ENCODE assay signal across 22 cellular contexts in the genomic region with DNA sequence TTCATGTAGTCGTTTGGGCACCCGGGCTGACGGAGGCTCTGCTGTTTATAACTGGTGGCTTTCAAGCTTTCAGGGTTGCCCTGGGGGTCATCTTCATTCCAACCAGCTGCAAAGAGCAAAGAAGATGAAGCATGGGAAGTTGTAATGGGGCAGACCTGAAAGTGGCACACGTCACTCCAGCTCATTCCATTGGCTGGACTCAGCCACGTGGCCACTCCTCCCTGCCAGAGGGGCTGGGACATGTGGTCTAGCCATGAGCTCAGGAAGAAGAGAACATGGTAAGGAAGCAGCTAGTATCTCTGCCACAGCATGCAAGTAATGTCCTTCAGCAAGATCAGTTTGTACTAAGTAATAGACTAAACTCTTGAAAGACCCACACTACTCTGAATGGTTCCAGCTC. TPM values are rescaled to one million over a fixed set of nuclear protein-coding genes. Genes with fewer than 3 reads are reported as not detected.
DNase-seq lines count a peak whose midpoint lies in the region; ATAC-seq, FAIRE-seq and TF ChIP-seq lines count a peak whose summit lies in the region.
"Had no signal": no experiment of that assay in that cellular context is flagged by ENCODE, and none has a peak within 500 bp of the region (broad histone marks: within the 10 kb centered on the region; RNA-seq: fewer than 3 reads in every experiment).

No MANE protein-coding gene starts in this region.

- no peak overlapping the region for H4K5ac ChIP-seq in mesendoderm (ENCODE audit: low read length)

- no peak overlapping the region for H2BK15ac ChIP-seq in mesendoderm (replicated peaks; ENCODE audit: low read depth)

- no peak overlapping the region for H3K9ac ChIP-seq in SU-DHL-6 (ENCODE audit: low read length)
- no peak overlapping the region for H3K9ac ChIP-seq in mesendoderm (ENCODE audit: low read length)
- H3K9ac ChIP-seq: GM23248 had no signal

- H3K27ac Mint-ChIP-seq in natural killer cell, result no peak overlapping the region
- H3K27ac Mint-ChIP-seq in endothelial cell (ENCODE audit: unreplicated experiment), result no peak overlapping the region

- TF ChIP-seq CTCF in SU-DHL-6 (IDR thresholded peaks at IDR 0.05; ENCODE audit: insufficient read depth, low read length, poor library complexity, severe bottlenecking), result no peak
- TF ChIP-seq CTCF in natural killer cell (IDR thresholded peaks at IDR 0.05), result no peak
- TF ChIP-seq CTCF in endothelial cell (IDR thresholded peaks at IDR 0.05; ENCODE audit: unreplicated experiment), result no peak

- H3K79me2 ChIP-seq in SU-DHL-6 (ENCODE audit: insufficient read depth, low read length), result no peaks in the 10 kb centered on the region
- no peaks in the 10 kb centered on the region for H3K79me2 ChIP-seq in mesendoderm (ENCODE audit: control insufficient read depth, insufficient read depth, low read length)

- H3K36me3 Mint-ChIP-seq in natural killer cell (no peaks in the 10 kb centered on the region), endothelial cell (ENCODE audit: low read depth, unreplicated experiment) (no peaks in the 10 kb centered on the region)

- no peak overlapping the region for H2BK120ac ChIP-seq in mesendoderm (ENCODE audit: low read depth, low read length)

- no peaks in the 10 kb centered on the region for H3K9me2 ChIP-seq in SU-DHL-6 (replicated peaks; ENCODE audit: insufficient read depth, low read length)

- H3K4me1 Mint-ChIP-seq in natural killer cell, result no peaks in the 10 kb centered on the region
- peaks cover 14% of the 10 kb centered on the region for H3K4me1 Mint-ChIP-seq in endothelial cell (ENCODE audit: unreplicated experiment)

- H3K4me1 ChIP-seq in mesendoderm (ENCODE audit: control insufficient read depth, low read depth, low read length), result no peaks in the 10 kb centered on the region
- H3K4me1 ChIP-seq: Caco-2, foreskin keratinocyte had no signal

- H4K20me1 ChIP-seq in SU-DHL-6 (ENCODE audit: low read depth, low read length), result no peaks in the 10 kb centered on the region

- H3K4me2 ChIP-seq in SU-DHL-6 (ENCODE audit: low read depth, low read length, poor library complexity, severe bottlenecking) (no peak overlapping the region), mesendoderm (ENCODE audit: low read length) (no peak overlapping the region)

- H3K27ac ChIP-seq in SU-DHL-6 (ENCODE audit: low read depth, low read length) (no peak overlapping the region), mesendoderm (ENCODE audit: low read depth, low read length) (no peak overlapping the region)
- H3K27ac ChIP-seq: coronary artery, foreskin keratinocyte, GM23248 had no signal

- intact Hi-C loops in natural killer cell (cut with micrococcal nuclease), result no loop called here

- no peaks in the 10 kb centered on the region for H3K36me3 ChIP-seq in SU-DHL-6 (ENCODE audit: low read length)
- H3K36me3 ChIP-seq in mesendoderm (ENCODE audit: control insufficient read depth, insufficient read depth, low read length), result no peaks in the 10 kb centered on the region

- H3K4me3 Mint-ChIP-seq in natural killer cell (no peak overlapping the region), endothelial cell (ENCODE audit: unreplicated experiment) (no peak overlapping the region)

- H3K27me3 ChIP-seq in SU-DHL-6 (ENCODE audit: low read length) (no peaks in the 10 kb centered on the region), mesendoderm (ENCODE audit: insufficient read depth, low read length, poor library complexity) (no peaks in the 10 kb centered on the region)
- H3K27me3 ChIP-seq: foreskin keratinocyte had no signal

- no peak overlapping the region for H3K18ac ChIP-seq in mesendoderm (ENCODE audit: low read length)

- H3K27me3 Mint-ChIP-seq in natural killer cell (ENCODE audit: low read depth in 2 of 2) (peaks cover 0 to 3% of the 10 kb centered on the region in 2 donors), endothelial cell (ENCODE audit: unreplicated experiment) (no peaks in the 10 kb centered on the region)

- FAIRE-seq in HTR-8/SVneo (lab: Jason Lieb, UNC), result peak; percentile 94

- no peak for ATAC-seq in natural killer cell
- ATAC-seq: foreskin keratinocyte had no signal

- no peak overlapping the region for H4K8ac ChIP-seq in mesendoderm (ENCODE audit: low read depth, low read length)

- no CpG with 5 or more reads among the region's 5 CpGs for WGBS in mesendoderm (ENCODE audit: extremely low coverage, insufficient coverage, low lambda C conversion rate)

- H3K4me3 ChIP-seq in SU-DHL-6 (ENCODE audit: insufficient read depth, low read length, poor library complexity, severe bottlenecking) (no peak overlapping the region), mesendoderm (ENCODE audit: low read length) (no peak overlapping the region)
- H3K4me3 ChIP-seq: coronary artery, GM23248 had no signal

- H2AFZ ChIP-seq in SU-DHL-6 (ENCODE audit: low read depth, low read length, severe bottlenecking), result peak overlapping the region; percentile 48
- H2AFZ ChIP-seq: GM23248 had no signal

- no peaks in the 10 kb centered on the region for H3F3A ChIP-seq in SU-DHL-6 (ENCODE audit: insufficient read depth)

- H3K9me3 ChIP-seq in SU-DHL-6 (ENCODE audit: insufficient read depth, low read length), result no peaks in the 10 kb centered on the region
- H3K9me3 ChIP-seq: Caco-2 had no signal

- no peaks in the 10 kb centered on the region for H3K9me3 Mint-ChIP-seq in natural killer cell
- no peaks in the 10 kb centered on the region for H3K9me3 Mint-ChIP-seq in endothelial cell (ENCODE audit: unreplicated experiment)

- DNase-seq in EH (ENCODE audit: low read depth) (peak; percentile 29), HTR-8/SVneo (ENCODE audit: insufficient read length, low spot score) (no peak), mesendoderm (peak; percentile 37), natural killer cell (no peak), endothelial cell (ENCODE audit: low spot score) (no peak), Ammon's horn (ENCODE audit: low spot score) (no peak)
- no peak for DNase-seq in activated naive CD4-positive, alpha-beta T cell treated with Interleukin-2 at 50 U/mL for 16 hours
- DNase-seq: activated CD4-positive, alpha-beta T cell treated with anti-CD3 and anti-CD28 coated beads, Interleukin-2, amount 50 U/mL, for 4 hours; activated naive CD4-positive, alpha-beta T cell; activated T-cell treated with anti-CD3 and anti-CD28 coated beads for 4 hours; foreskin keratinocyte; GF-D8; GM23248; left cardiac atrium; NCI-H1048; NCI-H2107; NCI-H69; stimulated activated CD4-positive, alpha-beta T cell treated with anti-CD3 and anti-CD28 coated beads, Interleukin-4, amount 100 ng/mL, for 1 hour; SW 1271 had no signal

- H2AK5ac ChIP-seq in mesendoderm (ENCODE audit: low read length), result no peak overlapping the region

- no peak overlapping the region for H3K23ac ChIP-seq in mesendoderm (ENCODE audit: low read length)

- no peaks in the 10 kb centered on the region for H3K79me1 ChIP-seq in mesendoderm (ENCODE audit: low read length)

- H3K4ac ChIP-seq in mesendoderm (ENCODE audit: low read depth, low read length), result no peak overlapping the region

- H3K56ac ChIP-seq in mesendoderm (ENCODE audit: low read length), result no peak overlapping the region

- no peak overlapping the region for H2BK5ac ChIP-seq in mesendoderm (ENCODE audit: low read length)

RNA-seq across cellular contexts. Expression of gene FERMT2, which starts 51.7 kb away (rescaled TPM):
- 214 TPM for polyA plus RNA-seq in mesendoderm (2013, experiment 1 of 2)
- 220 TPM for polyA plus RNA-seq in mesendoderm (2013, experiment 2 of 2)
- total RNA-seq in natural killer cell, result 1 to 10 TPM in 1 of 3 donors, under 1 TPM in 2; 0.58 to 1.7 (median 0.92) TPM
- 188 TPM for total RNA-seq in endothelial cell (ENCODE audit: unreplicated experiment)

Comparison
In these comparisons a context has a peak if more than half of its experiments do, and no peak if none do; other contexts are left out.
1. DNase-seq: peak in EH (single experiment) and mesendoderm (single experiment); none in HTR-8/SVneo (single experiment), natural killer cell (single experiment), endothelial cell (single experiment), activated naive CD4-positive, alpha-beta T cell treated with Interleukin-2 at 50 U/mL for 16 hours (single experiment) and Ammon's horn (single experiment).
2. RNA of gene FERMT2, which starts 51.7 kb away (total RNA-seq): 188 TPM in endothelial cell (single experiment); 0.58 to 1.7 TPM in natural killer cell; every median in the first group is over 10 times any median in the second.